8 cellular contexts compared by ENCODE assay signal in the genomic region with DNA sequence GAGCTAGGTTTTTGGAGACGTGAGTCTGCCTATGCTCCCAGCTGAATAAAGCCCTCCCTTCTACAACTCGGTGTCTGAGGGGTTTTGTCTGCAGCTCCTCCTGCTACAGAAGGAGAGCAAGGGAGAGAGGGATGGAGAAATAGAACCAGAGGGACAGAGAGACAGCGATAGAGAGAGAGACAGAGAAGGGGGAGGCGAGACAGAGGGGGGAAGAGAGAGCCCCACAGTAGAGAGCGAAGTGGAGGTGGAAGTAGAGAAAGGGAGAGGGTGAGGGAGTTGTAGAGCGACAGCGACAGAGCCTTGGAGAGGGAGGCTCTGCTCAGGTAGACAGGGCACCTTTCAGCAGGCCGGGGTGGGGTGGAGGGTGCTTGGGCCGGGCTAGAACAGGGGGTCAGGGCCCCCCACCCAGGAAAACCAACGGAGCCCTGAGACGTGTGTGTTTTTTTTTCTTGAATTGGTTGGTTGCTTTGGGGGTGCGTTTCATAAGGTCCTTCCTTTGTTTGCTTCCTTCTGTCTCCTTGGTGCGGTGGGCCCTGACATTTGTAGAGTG.
DNase-seq lines count a peak whose midpoint lies in the region; ATAC-seq and TF ChIP-seq lines count a peak whose summit lies in the region.
"Not testable (repeated sequence)": the region's sequence is repeated elsewhere in the genome, so short reads cannot be mapped to it uniquely, and the experiment has no call there.

No MANE protein-coding gene starts in this region.

- ATAC-seq in GM23338: not testable (repeated sequence)
- ATAC-seq in SK-N-SH treated with all-trans-retinoic acid at 6 μM for 48 hours (peak; percentile 8; the same call in 1 of the 3 replicates), heart right ventricle (peak in 5 of 8 donors; percentile 21 to 53 (median 29)), right lobe of liver (peak in 2 of 4 donors; percentile 29 to 33)
- ATAC-seq in natural killer cell treated with Interleukin-12 subunit alpha and Interleukin-12 subunit beta and Interleukin-15 and Interleukin-18, amount 100 ng/mL, for 72 hours: peak; percentile 15 to 54
- ATAC-seq in stimulated activated memory B cell treated with anti-CD40 and anti-IgM and Interleukin-4, amounts not matched to agents 10 μg/mL and 1 μg/mL and 100 μg/mL, for 72 hours: peak; percentile 37

- H3K4me3 ChIP-seq in GM23338, heart right ventricle, right lobe of liver: not testable (repeated sequence)

- not testable (repeated sequence) for TF ChIP-seq POLR2A in right lobe of liver (IDR thresholded peaks at IDR 0.05)

- not testable (repeated sequence) for H3K27ac ChIP-seq in GM23338 (ENCODE audit: low read depth); heart right ventricle; right lobe of liver

- H3K4me3 Mint-ChIP-seq in GM23338; natural killer cell treated with Interleukin-12 subunit alpha and Interleukin-12 subunit beta and Interleukin-15 and Interleukin-18, amount 100 ng/mL, for 72 hours; stimulated activated memory B cell treated with anti-CD40 and anti-IgM and Interleukin-4, amounts not matched to agents 10 μg/mL and 1 μg/mL and 100 μg/mL, for 72 hours: not testable (repeated sequence)

- H3K36me3 Mint-ChIP-seq in GM23338 (ENCODE audit: low read depth): peaks cover 19% of the 10 kb centered on the region
- H3K36me3 Mint-ChIP-seq in natural killer cell treated with Interleukin-12 subunit alpha and Interleukin-12 subunit beta and Interleukin-15 and Interleukin-18, amount 100 ng/mL, for 72 hours; stimulated activated memory B cell treated with anti-CD40 and anti-IgM and Interleukin-4, amounts not matched to agents 10 μg/mL and 1 μg/mL and 100 μg/mL, for 72 hours: not testable (repeated sequence)

- H3K27me3 Mint-ChIP-seq in GM23338 (ENCODE audit: insufficient read depth, low read depth, poor library complexity); natural killer cell treated with Interleukin-12 subunit alpha and Interleukin-12 subunit beta and Interleukin-15 and Interleukin-18, amount 100 ng/mL, for 72 hours; stimulated activated memory B cell treated with anti-CD40 and anti-IgM and Interleukin-4, amounts not matched to agents 10 μg/mL and 1 μg/mL and 100 μg/mL, for 72 hours: not testable (repeated sequence)

- H3K27me3 ChIP-seq in GM23338 (ENCODE audit: insufficient read depth) (peaks cover 14% of the 10 kb centered on the region), heart right ventricle (peaks cover 0 to 51% (median 30%) of the 10 kb centered on the region in 7 donors)
- H3K27me3 ChIP-seq in right lobe of liver: not testable (repeated sequence)

- 64 to 71% methylated on average over 13 of the region's 13 CpGs for WGBS in heart right ventricle, 2 donors
- 53% methylated on average over 13 of the region's 13 CpGs for WGBS in right lobe of liver (ENCODE audit: insufficient coverage, low coverage, low lambda C conversion rate, missing lambda C conversion rate)

- not testable (repeated sequence) for H3F3A ChIP-seq in GM23338 (replicated peaks; ENCODE audit: low read depth)

- H3K4me1 ChIP-seq in GM23338 (ENCODE audit: insufficient read depth); heart right ventricle; right lobe of liver: not testable (repeated sequence)

- H3K36me3 ChIP-seq in GM23338 (ENCODE audit: insufficient read depth); heart right ventricle; right lobe of liver: not testable (repeated sequence)

- not testable (repeated sequence) for H4K20me1 ChIP-seq in GM23338 (replicated peaks; ENCODE audit: insufficient read depth)

- not testable (repeated sequence) for H3K9me2 ChIP-seq in GM23338 (ENCODE audit: insufficient read depth)

- H3K4me2 ChIP-seq in GM23338: not testable (repeated sequence)

- not testable (repeated sequence) for TF ChIP-seq CTCF in GM23338 (conservative IDR thresholded peaks at IDR 0.05; ENCODE audit: low read depth in 2 of 2); heart right ventricle (IDR thresholded peaks at IDR 0.05); right lobe of liver (IDR thresholded peaks at IDR 0.05)

- not testable (repeated sequence) for H3K27ac Mint-ChIP-seq in GM23338; natural killer cell treated with Interleukin-12 subunit alpha and Interleukin-12 subunit beta and Interleukin-15 and Interleukin-18, amount 100 ng/mL, for 72 hours; stimulated activated memory B cell treated with anti-CD40 and anti-IgM and Interleukin-4, amounts not matched to agents 10 μg/mL and 1 μg/mL and 100 μg/mL, for 72 hours

- peak; percentile 34 for DNase-seq in DMS 273 (lab: John Stamatoyannopoulos, UW; ENCODE audit: unreplicated experiment)
- DNase-seq in GM23338 (ENCODE audit: low spot score): peak; percentile 8
- peak; percentile 21 for DNase-seq in activated naive CD4-positive, alpha-beta T cell treated with anti-CD3 and anti-CD28 coated beads, Interleukin-2, amount 50 U/mL, for 16 hours
- DNase-seq in heart right ventricle: peak in 1 of 2 donors; percentile 25
- DNase-seq in right lobe of liver: peak; percentile 31 to 68 (median 53)
- DNase-seq in natural killer cell treated with Interleukin-12 subunit alpha and Interleukin-12 subunit beta and Interleukin-15 and Interleukin-18, amount 100 ng/mL, for 72 hours (ENCODE audit: low spot score): not testable (repeated sequence)

- peaks cover 0 to 29% (median 9%) of the 10 kb centered on the region in 11 donors for H3K9me3 ChIP-seq in heart right ventricle
- not testable (repeated sequence) for H3K9me3 ChIP-seq in right lobe of liver

- not testable (repeated sequence) for H3K79me2 ChIP-seq in GM23338 (replicated peaks; ENCODE audit: insufficient read depth)

- not testable (repeated sequence) for H3K4me1 Mint-ChIP-seq in GM23338; natural killer cell treated with Interleukin-12 subunit alpha and Interleukin-12 subunit beta and Interleukin-15 and Interleukin-18, amount 100 ng/mL, for 72 hours (ENCODE audit: low read depth in 2 of 2); stimulated activated memory B cell treated with anti-CD40 and anti-IgM and Interleukin-4, amounts not matched to agents 10 μg/mL and 1 μg/mL and 100 μg/mL, for 72 hours

- H2AFZ ChIP-seq in GM23338: not testable (repeated sequence)

- intact Hi-C loops in heart right ventricle (cut with DNase I); right lobe of liver (cut with DNase I): not testable (repeated sequence)

- not testable (repeated sequence) for H3K9me3 Mint-ChIP-seq in GM23338; natural killer cell treated with Interleukin-12 subunit alpha and Interleukin-12 subunit beta and Interleukin-15 and Interleukin-18, amount 100 ng/mL, for 72 hours; stimulated activated memory B cell treated with anti-CD40 and anti-IgM and Interleukin-4, amounts not matched to agents 10 μg/mL and 1 μg/mL and 100 μg/mL, for 72 hours
